ENCODE assay signal across 1 cellular context in the genomic region with DNA sequence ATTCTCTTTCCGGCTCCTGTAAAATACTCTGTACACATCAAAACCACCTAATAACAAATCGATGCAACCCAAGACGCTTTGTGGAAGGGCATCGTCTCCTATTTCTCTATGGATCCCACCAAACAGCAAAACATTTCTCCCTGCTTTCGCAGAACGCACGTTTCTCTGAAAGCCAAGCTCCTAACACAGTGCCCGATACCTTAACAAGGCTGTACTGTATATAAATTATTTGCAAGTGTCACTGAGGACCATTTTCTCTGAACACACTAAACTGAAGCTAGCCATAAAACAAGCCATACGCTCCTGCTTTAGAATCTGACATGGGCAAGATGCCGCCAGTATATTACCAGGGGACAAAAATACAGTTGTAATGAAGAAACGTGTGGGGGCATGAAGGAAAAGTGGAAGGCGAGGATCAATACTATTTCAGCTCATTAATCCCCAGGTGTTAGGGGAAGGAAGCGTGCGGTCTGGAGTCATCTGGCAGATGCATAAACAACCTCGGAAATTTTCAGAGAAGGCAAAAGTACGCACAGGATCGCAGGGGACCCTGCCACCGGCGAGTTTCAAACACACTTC.
TF ChIP-seq lines count a peak whose summit lies in the region.

No MANE protein-coding gene starts in this region.

TF ChIP-seq in SK-N-SH treated with all-trans-retinoic acid at 6 μM for 48 hours, 23 proteins besides CTCF, POLR2A, EP300 and RAD21 (continued from another document):
- TF ChIP-seq PPARA (CRISPR knock-in tag; IDR thresholded peaks at IDR 0.05; ENCODE audit: borderline replicate concordance) (no peak), GLIS3 (CRISPR knock-in tag; IDR thresholded peaks at IDR 0.05) (no peak), ZNF70 (CRISPR knock-in tag; IDR thresholded peaks at IDR 0.05) (no peak), OSR1 (CRISPR knock-in tag; IDR thresholded peaks at IDR 0.05) (no peak), TCF4 (CRISPR knock-in tag; IDR thresholded peaks at IDR 0.05; ENCODE audit: borderline replicate concordance) (no peak), ESRRG (CRISPR knock-in tag; IDR thresholded peaks at IDR 0.05) (no peak)
- TF ChIP-seq, protein P1, sequence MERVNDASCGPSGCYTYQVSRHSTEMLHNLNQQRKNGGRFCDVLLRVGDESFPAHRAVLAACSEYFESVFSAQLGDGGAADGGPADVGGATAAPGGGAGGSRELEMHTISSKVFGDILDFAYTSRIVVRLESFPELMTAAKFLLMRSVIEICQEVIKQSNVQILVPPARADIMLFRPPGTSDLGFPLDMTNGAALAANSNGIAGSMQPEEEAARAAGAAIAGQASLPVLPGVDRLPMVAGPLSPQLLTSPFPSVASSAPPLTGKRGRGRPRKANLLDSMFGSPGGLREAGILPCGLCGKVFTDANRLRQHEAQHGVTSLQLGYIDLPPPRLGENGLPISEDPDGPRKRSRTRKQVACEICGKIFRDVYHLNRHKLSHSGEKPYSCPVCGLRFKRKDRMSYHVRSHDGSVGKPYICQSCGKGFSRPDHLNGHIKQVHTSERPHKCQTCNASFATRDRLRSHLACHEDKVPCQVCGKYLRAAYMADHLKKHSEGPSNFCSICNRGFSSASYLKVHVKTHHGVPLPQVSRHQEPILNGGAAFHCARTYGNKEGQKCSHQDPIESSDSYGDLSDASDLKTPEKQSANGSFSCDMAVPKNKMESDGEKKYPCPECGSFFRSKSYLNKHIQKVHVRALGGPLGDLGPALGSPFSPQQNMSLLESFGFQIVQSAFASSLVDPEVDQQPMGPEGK (CRISPR knock-in tag; IDR thresholded peaks at IDR 0.05; ENCODE audit: borderline replicate concordance): no peak
